ENCODE assay signal across 14 cellular contexts in the genomic region with DNA sequence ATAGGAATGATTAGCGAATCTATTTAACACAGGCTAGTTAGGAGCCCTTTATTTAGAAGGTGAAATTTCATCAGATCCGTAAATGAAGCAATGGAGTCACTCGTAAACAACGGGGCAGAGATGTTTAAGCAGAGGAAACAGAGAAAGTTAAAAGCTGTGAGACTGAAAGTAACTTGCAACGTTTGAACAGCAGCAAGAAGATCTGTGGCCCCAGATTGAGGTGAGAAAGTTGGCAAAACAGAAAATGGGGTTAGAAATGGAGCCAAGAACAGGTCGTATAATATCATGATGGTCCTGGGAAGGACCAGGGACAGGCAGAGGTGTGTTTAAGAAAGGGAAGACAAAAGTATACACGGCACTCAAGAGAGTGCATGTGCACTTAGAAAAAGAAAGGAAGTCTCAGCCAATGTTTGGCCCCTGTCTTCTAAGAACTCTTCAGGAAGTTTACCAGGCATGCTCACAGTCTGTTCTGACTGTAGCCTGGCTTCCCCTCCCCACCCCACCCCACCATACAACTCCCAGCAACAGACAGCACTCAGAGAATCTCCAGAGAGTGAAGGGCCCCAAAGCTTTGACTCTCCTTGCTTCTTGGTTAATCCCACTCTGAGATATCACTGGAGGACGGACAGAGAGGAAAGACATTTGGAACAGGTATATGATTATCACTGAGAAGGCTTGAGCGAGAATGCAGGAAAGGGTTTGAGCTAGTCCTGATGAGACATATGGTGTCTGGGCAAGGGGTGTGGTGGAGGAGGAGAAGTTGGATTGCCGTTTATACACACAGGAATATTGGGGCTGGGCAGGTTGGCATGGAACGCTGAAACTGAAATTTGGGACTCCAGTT. TPM values are rescaled to one million over a fixed set of nuclear protein-coding genes. Genes with fewer than 3 reads are reported as not detected.
A peak's percentile ranks its signal among the peaks of the same experiment; 100 is the strongest.
DNase-seq lines count a peak whose midpoint lies in the region; ATAC-seq and TF ChIP-seq lines count a peak whose summit lies in the region.
"Not testable (repeated sequence)": the region's sequence is repeated elsewhere in the genome, so short reads cannot be mapped to it uniquely, and the experiment has no call there.
"Had no signal": no experiment of that assay in that cellular context is flagged by ENCODE, and none has a peak within 500 bp of the region (broad histone marks: within the 10 kb centered on the region; RNA-seq: fewer than 3 reads in every experiment).

No MANE protein-coding gene starts in this region.

- not testable (repeated sequence) for H4K20me1 ChIP-seq in SK-N-SH (ENCODE audit: insufficient read depth)

- TF ChIP-seq EP300 in SK-N-SH (IDR thresholded peaks at IDR 0.05; ENCODE audit: borderline replicate concordance in 1 of 2, low read depth in 1 of 2, low read length in 1 of 2) = not testable (repeated sequence)

- not testable (repeated sequence) for H3K4me1 ChIP-seq in CD4-positive, CD25-positive, alpha-beta regulatory T cell (ENCODE audit: control insufficient read depth, insufficient read depth, low read length, poor library complexity, severe bottlenecking); SK-N-SH (ENCODE audit: control insufficient read depth in 1 of 2, insufficient read depth in 2 of 2, low read depth in 1 of 2, low read length in 1 of 2); effector memory CD4-positive, alpha-beta T cell (ENCODE audit: control insufficient read depth, insufficient read depth, low read length, poor library complexity, severe bottlenecking)

- H3K4me1 Mint-ChIP-seq in CD4-positive, CD25-positive, alpha-beta regulatory T cell = peaks cover 0 to 26% (median 5%) of the 10 kb centered on the region in 4 donors
- H3K4me1 Mint-ChIP-seq in activated T-cell treated with anti-CD3 and anti-CD28 coated beads, Interleukin-2, amount 50 U/mL, for 4 hours (ENCODE audit: low read depth) = peaks cover 17% of the 10 kb centered on the region

- WGBS in SK-N-SH (ENCODE audit: low lambda C conversion rate) = under 1% methylated on average over 11 of the region's 11 CpGs

- H3K36me3 Mint-ChIP-seq in CD4-positive, CD25-positive, alpha-beta regulatory T cell; activated T-cell treated with anti-CD3 and anti-CD28 coated beads, Interleukin-2, amount 50 U/mL, for 4 hours (ENCODE audit: insufficient read depth): not testable (repeated sequence)

- POLR2A ChIA-PET in SK-N-SH (lab: Yijun Ruan, JAX) = not testable (repeated sequence)

- peak in 2 of 3 donors; percentile 41 to 67 for DNase-seq in CD4-positive, CD25-positive, alpha-beta regulatory T cell
- not testable (repeated sequence) for DNase-seq in SK-N-SH; activated T-cell treated with anti-CD3 and anti-CD28 coated beads, Interleukin-2, amount 50 U/mL, for 4 hours; effector memory CD4-positive, alpha-beta T cell

- H3K27ac ChIP-seq in CD4-positive, CD25-positive, alpha-beta regulatory T cell (ENCODE audit: insufficient read depth, low read length, poor library complexity, severe bottlenecking); SK-N-SH (ENCODE audit: low read depth in 2 of 2, low read length in 1 of 2): not testable (repeated sequence)
- peak overlapping the region; percentile 48 for H3K27ac ChIP-seq in effector memory CD4-positive, alpha-beta T cell (ENCODE audit: insufficient read depth, low read length, poor library complexity, severe bottlenecking)

- H3K27me3 Mint-ChIP-seq in CD4-positive, CD25-positive, alpha-beta regulatory T cell; activated T-cell treated with anti-CD3 and anti-CD28 coated beads, Interleukin-2, amount 50 U/mL, for 4 hours (ENCODE audit: low read depth): not testable (repeated sequence)

- CTCF ChIA-PET in SK-N-SH (lab: Yijun Ruan, JAX) = not testable (repeated sequence)

- H3K9ac ChIP-seq in SK-N-SH = not testable (repeated sequence)

- TF ChIP-seq CTCF in SK-N-SH (IDR thresholded peaks at IDR 0.05) = not testable (repeated sequence)

- not testable (repeated sequence) for H3K27me3 ChIP-seq in CD4-positive, CD25-positive, alpha-beta regulatory T cell (ENCODE audit: control insufficient read depth, insufficient read depth, low read length); SK-N-SH (ENCODE audit: insufficient read depth); effector memory CD4-positive, alpha-beta T cell (replicated peaks; ENCODE audit: control insufficient read depth, insufficient read depth, low read length, poor library complexity, severe bottlenecking)

- H3K36me3 ChIP-seq in CD4-positive, CD25-positive, alpha-beta regulatory T cell (ENCODE audit: control insufficient read depth, insufficient read depth, low read length); SK-N-SH (replicated peaks in 1 of 2; ENCODE audit: control insufficient read depth in 1 of 2, insufficient read depth in 2 of 2, low read length in 1 of 2); effector memory CD4-positive, alpha-beta T cell (ENCODE audit: control insufficient read depth, insufficient read depth, low read length): not testable (repeated sequence)

- TF ChIP-seq RAD21 in SK-N-SH (IDR thresholded peaks at IDR 0.05; ENCODE audit: low read length) = not testable (repeated sequence)

- not testable (repeated sequence) for H2AFZ ChIP-seq in SK-N-SH (ENCODE audit: low read depth)

- peak overlapping the region; percentile 85 to 99 (median 87) for H3K27ac Mint-ChIP-seq in CD4-positive, CD25-positive, alpha-beta regulatory T cell

- peak overlapping the region; percentile 71 to 88 (median 84) for H3K4me3 Mint-ChIP-seq in CD4-positive, CD25-positive, alpha-beta regulatory T cell
- peak overlapping the region; percentile 79 for H3K4me3 Mint-ChIP-seq in activated T-cell treated with anti-CD3 and anti-CD28 coated beads, Interleukin-2, amount 50 U/mL, for 4 hours

- peak overlapping the region; percentile 70 for H3K4me3 ChIP-seq in CD4-positive, CD25-positive, alpha-beta regulatory T cell (ENCODE audit: low read depth, low read length)
- H3K4me3 ChIP-seq in SK-N-SH (ENCODE audit: low read depth in 2 of 2, low read length in 1 of 2) = not testable (repeated sequence)
- peak overlapping the region; percentile 26 for H3K4me3 ChIP-seq in effector memory CD4-positive, alpha-beta T cell (ENCODE audit: insufficient read depth, low read depth, low read length, poor library complexity, severe bottlenecking)

- H3K9me2 ChIP-seq in SK-N-SH = not testable (repeated sequence)

- H3F3A ChIP-seq in SK-N-SH (replicated peaks; ENCODE audit: insufficient read depth) = not testable (repeated sequence)

- peak; percentile 90 to 93 for ATAC-seq in CD4-positive, CD25-positive, alpha-beta regulatory T cell (ENCODE audit: low read depth in 2 of 2)
- ATAC-seq in GM18868 (IDR thresholded peaks at IDR 0.05; ENCODE audit: unreplicated experiment) = peak; percentile 85
- ATAC-seq in GM21390 (IDR thresholded peaks at IDR 0.05; ENCODE audit: unreplicated experiment) = peak; percentile 67
- peak; percentile 80 for ATAC-seq in HG02852 (IDR thresholded peaks at IDR 0.05; ENCODE audit: unreplicated experiment)
- ATAC-seq in HG03342 (IDR thresholded peaks at IDR 0.05; ENCODE audit: unreplicated experiment) = peak; percentile 62
- ATAC-seq in activated T-cell treated with anti-CD3 and anti-CD28 coated beads, Interleukin-2, amount 50 U/mL, for 4 hours = peak; percentile 76 to 91

- not testable (repeated sequence) for H3K79me2 ChIP-seq in SK-N-SH (ENCODE audit: insufficient read depth)

- H3K9me3 ChIP-seq in CD4-positive, CD25-positive, alpha-beta regulatory T cell (ENCODE audit: control insufficient read depth in 2 of 2, low read length in 2 of 2); SK-N-SH; effector memory CD4-positive, alpha-beta T cell (ENCODE audit: control insufficient read depth, low read length): not testable (repeated sequence)

- H3K4me2 ChIP-seq in SK-N-SH = peak overlapping the region; percentile 50; the same call in 1 of the 2 replicates

- H3K9me3 Mint-ChIP-seq in CD4-positive, CD25-positive, alpha-beta regulatory T cell; activated T-cell treated with anti-CD3 and anti-CD28 coated beads, Interleukin-2, amount 50 U/mL, for 4 hours: not testable (repeated sequence)

RNA-seq across cellular contexts. Expression of a gene that starts 3.2 kb away (rescaled TPM):
- total RNA-seq in CD4-positive, CD25-positive, alpha-beta regulatory T cell = not detected
- not detected for polyA plus RNA-seq in CD4-positive, CD25-positive, alpha-beta regulatory T cell
- not detected in 2 replicates for polyA plus RNA-seq in SK-N-SH (2012; rRNA removed)
- polyA plus RNA-seq in SK-N-SH (2012; cell fraction: cytosol; rRNA removed) = not detected in 2 replicates
- polyA plus RNA-seq in SK-N-SH (2012; cell fraction: nucleus; rRNA removed) = not detected in 2 replicates
- not detected for total RNA-seq in activated T-cell treated with anti-CD3 and anti-CD28 coated beads, Interleukin-2, amount 50 U/mL, for 4 hours
- total RNA-seq: A172, adrenal gland, Daoy, osteoblast, PC-9, sciatic nerve had no signal
- polyA plus RNA-seq: adrenal gland had no signal

RNA-seq across cellular contexts. Expression of a gene that starts 8.8 kb away (rescaled TPM):
- not detected for total RNA-seq in CD4-positive, CD25-positive, alpha-beta regulatory T cell
- not detected for polyA plus RNA-seq in CD4-positive, CD25-positive, alpha-beta regulatory T cell
- polyA plus RNA-seq in SK-N-SH (2012; rRNA removed) = not detected in 2 replicates
- not detected in 2 replicates for polyA plus RNA-seq in SK-N-SH (2012; cell fraction: cytosol; rRNA removed)
- not detected in 2 replicates for polyA plus RNA-seq in SK-N-SH (2012; cell fraction: nucleus; rRNA removed)
- not detected for total RNA-seq in activated T-cell treated with anti-CD3 and anti-CD28 coated beads, Interleukin-2, amount 50 U/mL, for 4 hours
- total RNA-seq: A172, adrenal gland, Daoy, osteoblast, PC-9, sciatic nerve had no signal
- polyA plus RNA-seq: adrenal gland had no signal

RNA-seq across cellular contexts. Expression of a gene that starts 31.7 kb away (rescaled TPM):
- total RNA-seq in CD4-positive, CD25-positive, alpha-beta regulatory T cell = not detected
- polyA plus RNA-seq in CD4-positive, CD25-positive, alpha-beta regulatory T cell = not detected
- polyA plus RNA-seq in SK-N-SH (2012; rRNA removed) = not detected in 2 replicates
- not detected in 2 replicates for polyA plus RNA-seq in SK-N-SH (2012; cell fraction: cytosol; rRNA removed)
- polyA plus RNA-seq in SK-N-SH (2012; cell fraction: nucleus; rRNA removed) = not detected in 2 replicates
- total RNA-seq in activated T-cell treated with anti-CD3 and anti-CD28 coated beads, Interleukin-2, amount 50 U/mL, for 4 hours = not detected
- total RNA-seq: A172, adrenal gland, Daoy, osteoblast, PC-9, sciatic nerve had no signal
- polyA plus RNA-seq: adrenal gland had no signal

RNA-seq across cellular contexts. Expression of a gene that starts 57.9 kb away (rescaled TPM):
- not detected for total RNA-seq in CD4-positive, CD25-positive, alpha-beta regulatory T cell
- polyA plus RNA-seq in CD4-positive, CD25-positive, alpha-beta regulatory T cell = not detected
- polyA plus RNA-seq in SK-N-SH (2012; rRNA removed) = not detected in 2 replicates
- not detected in 2 replicates for polyA plus RNA-seq in SK-N-SH (2012; cell fraction: cytosol; rRNA removed)
- polyA plus RNA-seq in SK-N-SH (2012; cell fraction: nucleus; rRNA removed) = not detected in 2 replicates
- not detected for total RNA-seq in activated T-cell treated with anti-CD3 and anti-CD28 coated beads, Interleukin-2, amount 50 U/mL, for 4 hours
- total RNA-seq: A172, adrenal gland, Daoy, osteoblast, PC-9, sciatic nerve had no signal
- polyA plus RNA-seq: adrenal gland had no signal
